ENCODE assay signal across 8 cellular contexts in genomic region chr20:44582321-44583025, GRCh38. TPM values are rescaled to one million over a fixed set of nuclear protein-coding genes. Genes with fewer than 3 reads are reported as not detected.
DNase-seq lines count a peak whose midpoint lies in the region; ATAC-seq, FAIRE-seq and TF ChIP-seq lines count a peak whose summit lies in the region.

TSS of gene PKIG (plus strand) at chr20:44582579. CDS start at chr20:44614557, 31,978 bp downstream.

- intact Hi-C loops in cardiac septum (cut with DNase I) (loop anchor here (1.0 kb wide), 1 partner anchor 19 kb away; no protein-coding TSS in a partner anchor), gastrocnemius medialis (cut with DNase I; ENCODE audit: low total_unique reads) (loop anchor here (5.0 to 10.0 kb wide), 2 partner anchors 378 to 755 kb away; no protein-coding TSS in a partner anchor)

- no peaks in the 10 kb centered on the region for H3K36me3 ChIP-seq in gastrocnemius medialis

- H3K27me3 ChIP-seq in gastrocnemius medialis, result no peaks in the 10 kb centered on the region

- FAIRE-seq in GM19239 (lab: Jason Lieb, UNC), result peak; percentile 78

- peaks cover 71 to 79% of the 10 kb centered on the region in 2 donors for H3K4me1 ChIP-seq in gastrocnemius medialis

- ATAC-seq in gastrocnemius medialis, result peak; percentile 88

- H3K27ac ChIP-seq in VCaP, result peak within 1 kb of the TSS; percentile 55; the same call in 1 of the 2 replicates
- peak within 1 kb of the TSS; percentile 95 to 98 (median 98) for H3K27ac ChIP-seq in gastrocnemius medialis

- H3K9me3 ChIP-seq in gastrocnemius medialis, result no peaks in the 10 kb centered on the region

- peak; percentile 89 to 97 for TF ChIP-seq POLR2A in gastrocnemius medialis (IDR thresholded peaks at IDR 0.05)

- no peak for DNase-seq in GM19239 (ENCODE audit: insufficient read length, low spot score)
- DNase-seq in cardiac septum (ENCODE audit: low spot score), result no peak
- peak; percentile 89 to 92 for DNase-seq in gastrocnemius medialis
- no peak for DNase-seq in SW 1271 (lab: John Stamatoyannopoulos, UW)
- no peak for DNase-seq in activated CD4-positive, alpha-beta T cell treated with anti-CD3 and anti-CD28 coated beads for 48 hours
- no peak for DNase-seq in stimulated activated CD4-positive, alpha-beta T cell treated with anti-CD3 and anti-CD28 coated beads, Interleukin-2, amount 100 ng/mL, for 48 hours
- no peak for DNase-seq in cortex of kidney (lab: John Stamatoyannopoulos, UW)

- in situ Hi-C loops in gastrocnemius medialis (cut with MboI; ENCODE audit: low sequenced_read_pairs in 4 of 4), result loop anchor here in 1 of 4 donors (25.0 kb wide), 1 partner anchor 370 kb away; the partner anchor contains the start of gene OSER1

- peak within 1 kb of the TSS; percentile 65 to 76 (median 74) for H3K4me3 ChIP-seq in gastrocnemius medialis

- TF ChIP-seq CTCF in VCaP (conservative IDR thresholded peaks at IDR 0.05) (no peak), gastrocnemius medialis (IDR thresholded peaks at IDR 0.05 in 4 of 5, conservative IDR thresholded peaks at IDR 0.05 in 1 of 5) (no peak)

RNA-seq across cellular contexts. Expression of gene PKIG, which starts in this region (rescaled TPM):
- total RNA-seq in cardiac septum (274 TPM), gastrocnemius medialis (100 to 1,000 TPM in 2 of 4 donors, 10 to 100 TPM in 2; 72.9 to 153 (median 100) TPM)

Comparison
In these comparisons a context has a peak if more than half of its experiments do, and no peak if none do; other contexts are left out.
1. DNase-seq: peak in gastrocnemius medialis (2 of 2); none in GM19239 (single experiment), cardiac septum (single experiment), SW 1271 (0 of 2), activated CD4-positive, alpha-beta T cell treated with anti-CD3 and anti-CD28 coated beads for 48 hours (single experiment), stimulated activated CD4-positive, alpha-beta T cell treated with anti-CD3 and anti-CD28 coated beads, Interleukin-2, amount 100 ng/mL, for 48 hours (0 of 2) and cortex of kidney (single experiment).